ENCODE assay signal across 8 cellular contexts in the genomic region with DNA sequence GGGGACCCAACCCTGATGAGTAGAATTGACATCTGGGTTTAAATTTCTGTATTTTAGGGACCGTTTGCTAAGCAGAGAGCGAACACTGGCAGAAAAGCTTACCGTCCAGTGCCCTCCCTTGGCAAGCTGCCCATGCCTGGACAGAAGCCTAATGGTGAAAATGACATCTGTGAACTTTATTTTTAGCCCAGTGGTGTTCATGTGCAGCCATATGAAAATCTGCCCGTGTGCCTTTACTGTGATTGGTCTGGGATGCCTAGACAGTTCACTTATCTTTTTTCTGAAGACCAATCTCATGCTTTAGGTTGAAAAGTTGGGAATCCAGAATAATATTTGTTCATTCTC. TPM values are rescaled to one million over a fixed set of nuclear protein-coding genes. Genes with fewer than 3 reads are reported as not detected.
DNase-seq lines count a peak whose midpoint lies in the region; ATAC-seq and TF ChIP-seq lines count a peak whose summit lies in the region.

No MANE protein-coding gene starts in this region.

- H3K27me3 ChIP-seq in colonic mucosa: no peaks in the 10 kb centered on the region
- H3K27me3 ChIP-seq in mesendoderm (ENCODE audit: insufficient read depth, low read length, poor library complexity): peaks cover 4% of the 10 kb centered on the region
- H3K27me3 ChIP-seq in uterus: no peaks in the 10 kb centered on the region

- H2BK120ac ChIP-seq in mesendoderm (ENCODE audit: low read depth, low read length): no peak overlapping the region

- no CpG with 5 or more reads among the region's 4 CpGs for WGBS in mesendoderm (ENCODE audit: extremely low coverage, insufficient coverage, low lambda C conversion rate)

- no peaks in the 10 kb centered on the region for H3K4me1 ChIP-seq in colonic mucosa
- H3K4me1 ChIP-seq in mesendoderm (ENCODE audit: control insufficient read depth, low read depth, low read length): no peaks in the 10 kb centered on the region
- no peaks in the 10 kb centered on the region for H3K4me1 ChIP-seq in uterus

- H3K9me3 Mint-ChIP-seq in activated T-cell treated with anti-CD3 and anti-CD28 coated beads, Interleukin-2, amount 50 U/mL, for 4 hours: no peaks in the 10 kb centered on the region

- H3K9ac ChIP-seq in colonic mucosa (ENCODE audit: low read depth in 2 of 2, low read length in 2 of 2) (peak overlapping the region in 1 of 2 donors; percentile 99), mesendoderm (ENCODE audit: low read length) (peak overlapping the region; percentile 68)

- TF ChIP-seq CTCF in colonic mucosa (IDR thresholded peaks at IDR 0.05) (no peak), uterus (IDR thresholded peaks at IDR 0.05) (no peak)

- no peaks in the 10 kb centered on the region for H3K36me3 ChIP-seq in colonic mucosa
- no peaks in the 10 kb centered on the region for H3K36me3 ChIP-seq in mesendoderm (ENCODE audit: control insufficient read depth, insufficient read depth, low read length)
- no peaks in the 10 kb centered on the region for H3K36me3 ChIP-seq in uterus

- no peak overlapping the region for H2BK5ac ChIP-seq in mesendoderm (ENCODE audit: low read length)

- ATAC-seq in activated T-cell treated with anti-CD3 and anti-CD28 coated beads, Interleukin-2, amount 50 U/mL, for 4 hours: no peak
- ATAC-seq in HG03135 (IDR thresholded peaks at IDR 0.05; ENCODE audit: unreplicated experiment): no peak

- H4K8ac ChIP-seq in mesendoderm (ENCODE audit: low read depth, low read length): no peak overlapping the region

- no peaks in the 10 kb centered on the region for H3K79me1 ChIP-seq in mesendoderm (ENCODE audit: low read length)

- no peaks in the 10 kb centered on the region for H3K36me3 Mint-ChIP-seq in activated T-cell treated with anti-CD3 and anti-CD28 coated beads, Interleukin-2, amount 50 U/mL, for 4 hours (ENCODE audit: insufficient read depth)

- H3K79me2 ChIP-seq in mesendoderm (ENCODE audit: control insufficient read depth, insufficient read depth, low read length): no peaks in the 10 kb centered on the region

- H3K4me3 ChIP-seq in colonic mucosa: peak overlapping the region; percentile 74
- no peak overlapping the region for H3K4me3 ChIP-seq in mesendoderm (ENCODE audit: low read length)
- peak overlapping the region; percentile 59 to 85 for H3K4me3 ChIP-seq in uterus

- DNase-seq in activated T-cell treated with anti-CD3 and anti-CD28 coated beads, Interleukin-2, amount 50 U/mL, for 4 hours: no peak
- DNase-seq in activated T-cell treated with anti-CD3 and anti-CD28 coated beads, Interleukin-2, amount 50 U/mL, for 48 hours: no peak
- DNase-seq in colonic mucosa (peak; percentile 30), mesendoderm (no peak), uterus (peak in 1 of 2 donors; percentile 27), GM19240 (ENCODE audit: insufficient read length, low spot score) (no peak)
- no peak for DNase-seq in stimulated activated CD4-positive, alpha-beta T cell treated with anti-CD3 and anti-CD28 coated beads, Interleukin-2, amount 100 ng/mL, for 48 hours

- H4K5ac ChIP-seq in mesendoderm (ENCODE audit: low read length): no peak overlapping the region

- H3K4me2 ChIP-seq in mesendoderm (ENCODE audit: low read length): peak overlapping the region; percentile 73

- H3K56ac ChIP-seq in mesendoderm (ENCODE audit: low read length): no peak overlapping the region

- intact Hi-C loops in colonic mucosa (cut with DNase I): loop anchor here (5.0 kb wide), 2 partner anchors 55 to 70 kb away; partner anchors contain the start of gene FAM47E
- intact Hi-C loops in uterus (cut with DNase I; ENCODE audit: low total_unique reads): no loop called here

- no peak overlapping the region for H3K4ac ChIP-seq in mesendoderm (ENCODE audit: low read depth, low read length)

- H3K9me3 ChIP-seq in colonic mucosa: no peaks in the 10 kb centered on the region
- H3K9me3 ChIP-seq in uterus: no peaks in the 10 kb centered on the region

- peak overlapping the region; percentile 86 for H3K27ac ChIP-seq in colonic mucosa
- no peak overlapping the region for H3K27ac ChIP-seq in mesendoderm (ENCODE audit: low read depth, low read length)
- peak overlapping the region; percentile 78 to 87 for H3K27ac ChIP-seq in uterus

- peaks cover 21% of the 10 kb centered on the region for H3K4me1 Mint-ChIP-seq in activated T-cell treated with anti-CD3 and anti-CD28 coated beads, Interleukin-2, amount 50 U/mL, for 4 hours (ENCODE audit: low read depth)

- TF ChIP-seq POLR2A in uterus (IDR thresholded peaks at IDR 0.05): no peak

- no peaks in the 10 kb centered on the region for H3K27me3 Mint-ChIP-seq in activated T-cell treated with anti-CD3 and anti-CD28 coated beads, Interleukin-2, amount 50 U/mL, for 4 hours (ENCODE audit: low read depth)

- peak overlapping the region; percentile 81 for H3K4me3 Mint-ChIP-seq in activated T-cell treated with anti-CD3 and anti-CD28 coated beads, Interleukin-2, amount 50 U/mL, for 4 hours

- H3K18ac ChIP-seq in mesendoderm (ENCODE audit: low read length): no peak overlapping the region

- H2AK5ac ChIP-seq in mesendoderm (ENCODE audit: low read length): no peak overlapping the region

- H2BK15ac ChIP-seq in mesendoderm (replicated peaks; ENCODE audit: low read depth): no peak overlapping the region

- H3K23ac ChIP-seq in mesendoderm (ENCODE audit: low read length): no peak overlapping the region

RNA-seq across cellular contexts. Expression of gene STBD1, which starts 1.1 kb away (rescaled TPM):
- total RNA-seq in activated T-cell treated with anti-CD3 and anti-CD28 coated beads, Interleukin-2, amount 50 U/mL, for 4 hours: under 1 TPM; 0.23 to 0.52 (median 0.34) TPM
- total RNA-seq in colonic mucosa (10 to 100 TPM; 11.8 to 39.2 TPM), uterus (1 to 10 TPM in 2 of 4 donors, under 1 TPM in 2; 0.59 to 5.5 (median 2.2) TPM)
- polyA plus RNA-seq in mesendoderm (2013, experiment 1 of 2): 0.49 TPM
- 0.71 TPM for polyA plus RNA-seq in mesendoderm (2013, experiment 2 of 2)

RNA-seq across cellular contexts. Expression of gene FAM47E, which starts 56.1 kb away (rescaled TPM):
- total RNA-seq in activated T-cell treated with anti-CD3 and anti-CD28 coated beads, Interleukin-2, amount 50 U/mL, for 4 hours: not detected
- total RNA-seq in colonic mucosa: 1 to 10 TPM; 3.9 to 4.8 TPM
- polyA plus RNA-seq in mesendoderm (2013, experiment 1 of 2): 0.41 TPM
- polyA plus RNA-seq in mesendoderm (2013, experiment 2 of 2): 0.31 TPM
- total RNA-seq in uterus: 1 to 10 TPM in 2 of 4 donors, under 1 TPM in 1, not detected in 1; 0.29 to 1.4 (median 1.2) TPM
